In the genomic region with DNA sequence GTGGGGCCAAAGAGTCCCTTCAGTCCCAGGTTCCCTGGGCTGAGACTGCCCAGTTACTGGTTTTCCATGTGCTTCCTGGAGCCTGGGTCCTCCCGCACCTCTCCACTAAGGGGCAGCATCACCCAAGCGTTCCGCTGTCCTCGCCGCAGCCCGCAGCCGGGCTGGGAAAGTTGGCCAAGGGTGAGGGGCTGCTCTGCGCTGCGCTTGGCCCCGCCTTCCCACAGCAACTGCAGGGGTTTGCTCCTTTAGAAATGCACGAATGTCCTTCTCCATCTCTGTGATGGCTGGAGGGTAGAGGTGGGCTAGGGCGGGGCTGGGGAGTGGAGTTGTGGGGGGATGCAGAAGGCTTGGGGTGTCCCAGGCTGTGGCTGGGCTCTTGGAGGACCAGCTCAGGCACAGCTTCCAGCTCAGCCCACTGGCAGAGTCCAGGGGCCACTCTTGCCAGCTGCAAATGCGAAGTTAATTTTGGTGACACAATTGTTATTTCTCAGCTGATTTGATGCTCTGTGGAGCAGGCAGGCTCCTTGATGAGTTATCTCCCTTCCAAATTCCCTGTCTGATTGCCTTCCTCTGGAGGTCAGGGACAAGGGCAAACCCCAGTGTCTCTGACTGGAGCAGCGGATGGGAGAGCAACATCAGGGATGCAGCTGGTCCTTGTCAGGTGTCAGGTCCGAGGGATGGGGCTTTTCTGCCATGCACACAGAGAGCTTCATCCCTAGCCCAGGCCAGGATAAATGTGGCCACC, we compare ENCODE assay signal across 8 cellular contexts.
DNase-seq lines count a peak whose midpoint lies in the region; ATAC-seq and TF ChIP-seq lines count a peak whose summit lies in the region.

No MANE protein-coding gene starts in this region.

- ATAC-seq in lower lobe of right lung: peak; percentile 83 to 87

- H3K27me3 ChIP-seq in BJ (ENCODE audit: control insufficient read depth, insufficient read depth, low read length): no peaks in the 10 kb centered on the region
- no peaks in the 10 kb centered on the region for H3K27me3 ChIP-seq in lower lobe of right lung (ENCODE audit: low read depth)

- POLR2A ChIA-PET in BJ (lab: Charles Lee): no interaction called here

- no peaks in the 10 kb centered on the region for H3K9me3 ChIP-seq in lower lobe of right lung

- no peak overlapping the region for H3K27ac ChIP-seq in lower lobe of right lung

- CTCF ChIA-PET in BJ (lab: Yijun Ruan, JAX): interaction anchor here (0.8 to 12.6 kb wide), 31 partner anchors 7 to 256 kb away, joined by 3 to 262 read pairs (median 4); partner anchors contain the start of gene C20orf203

- H3K36me3 ChIP-seq in BJ (ENCODE audit: control insufficient read depth, insufficient read depth, low read length) (no peaks in the 10 kb centered on the region), lower lobe of right lung (no peaks in the 10 kb centered on the region)

- intact Hi-C loops in lower lobe of right lung (cut with DNase I): loop anchor here (10.0 kb wide), 1 partner anchor 133 kb away; no protein-coding TSS in a partner anchor

- H3K4me1 ChIP-seq in lower lobe of right lung: peaks cover 19% of the 10 kb centered on the region

- H3K4me3 ChIP-seq in BJ (ENCODE audit: low read depth, low read length): no peak overlapping the region
- H3K4me3 ChIP-seq in lower lobe of right lung: no peak overlapping the region

- DNase-seq in BJ (ENCODE audit: low read depth) (no peak), H4 (ENCODE audit: low spot score) (peak; percentile 53), NCI-H446 treated with DMSO at 0.1 percent for 48 hours (lab: John Stamatoyannopoulos, UW) (peak; percentile 7), dermis blood vessel endothelial cell (peak; percentile 79), lower lobe of right lung (peak; percentile 67), SKM-1 treated with dmso at 0.1 percent for 144 hours (lab: John Stamatoyannopoulos, UW; ENCODE audit: unreplicated experiment) (no peak)
- peak; percentile 55 to 66 for DNase-seq in activated CD4-positive, alpha-beta T cell treated with anti-CD3 and anti-CD28 coated beads, Interleukin-2, amount 50 U/mL, for 24 hours (ENCODE audit: low read depth in 1 of 2, low spot score in 1 of 2)
- peak; percentile 59 for DNase-seq in stimulated activated naive CD4-positive, alpha-beta T cell treated with Interleukin-2 at 50 U/mL for 16 hours (lab: John Stamatoyannopoulos, UW)

- TF ChIP-seq CTCF in BJ (IDR thresholded peaks at IDR 0.05; ENCODE audit: insufficient read depth, low read depth, low read length) (peak; percentile 92), lower lobe of right lung (IDR thresholded peaks at IDR 0.05) (peak; percentile 86)

Comparison
In these comparisons a context has a peak if more than half of its experiments do, and no peak if none do; other contexts are left out.
1. DNase-seq: peak in H4 (single experiment), NCI-H446 treated with DMSO at 0.1 percent for 48 hours (single experiment), activated CD4-positive, alpha-beta T cell treated with anti-CD3 and anti-CD28 coated beads, Interleukin-2, amount 50 U/mL, for 24 hours (2 of 2), dermis blood vessel endothelial cell (single experiment), lower lobe of right lung (single experiment) and stimulated activated naive CD4-positive, alpha-beta T cell treated with Interleukin-2 at 50 U/mL for 16 hours (single experiment); none in BJ (single experiment) and SKM-1 treated with dmso at 0.1 percent for 144 hours (single experiment).